In the genomic region with DNA sequence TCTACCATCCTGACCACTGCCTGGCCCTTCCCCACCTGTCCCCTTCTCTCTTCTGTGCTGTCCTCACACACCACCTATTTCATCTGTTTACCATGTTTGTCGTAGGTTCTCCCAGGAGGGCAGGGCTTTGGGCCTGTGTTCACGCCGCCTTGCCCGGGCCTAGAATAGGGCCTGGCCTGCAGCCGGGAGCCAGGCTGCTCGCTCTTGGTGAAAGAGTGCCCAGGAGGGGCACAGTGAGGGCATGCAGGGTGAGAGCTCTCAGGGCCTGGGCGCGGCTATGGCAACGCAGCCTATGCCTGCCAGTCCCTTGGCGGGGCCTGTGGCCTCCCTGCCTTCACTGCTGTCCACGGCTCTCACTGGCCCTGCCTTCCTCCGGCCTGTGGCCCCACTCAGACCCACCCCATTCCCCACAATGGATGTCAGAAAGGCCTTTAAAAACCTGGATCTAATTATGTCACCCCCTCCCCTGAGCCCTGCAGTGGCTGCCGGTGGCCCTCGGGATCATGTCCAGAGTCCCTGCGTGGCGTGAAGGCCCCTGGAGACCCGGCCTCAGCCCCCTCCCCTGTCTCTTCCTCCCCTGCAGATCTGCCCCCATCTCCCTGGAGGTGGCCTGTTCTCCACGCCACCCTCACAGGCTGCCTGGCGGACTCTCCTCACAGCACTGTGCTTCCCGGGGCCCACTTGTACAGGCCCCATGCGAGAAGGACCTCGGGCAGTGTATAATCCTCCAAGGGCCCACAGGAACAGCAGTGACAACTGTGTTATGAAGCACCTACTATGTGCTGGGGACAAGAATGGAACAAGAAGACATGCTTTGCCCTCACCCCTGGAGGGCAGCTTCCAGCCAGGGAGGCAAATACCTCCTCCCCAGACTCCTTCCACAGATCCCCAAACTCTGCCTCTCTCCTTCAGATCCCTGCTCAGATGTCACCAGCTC, we compare ENCODE assay signal across 16 cellular contexts.
"Had no signal": no experiment of that assay in that cellular context is flagged by ENCODE, and none has a peak within 500 bp of the region (broad histone marks: within the 10 kb centered on the region; RNA-seq: fewer than 3 reads in every experiment).

No MANE protein-coding gene starts in this region.

- FAIRE-seq: colon, frontal cortex had no signal

- H3K4me3 ChIP-seq: ascending aorta, cardiac muscle cell, testis had no signal

- ATAC-seq: activated CD4-positive, CD25-positive, alpha-beta regulatory T cell treated with anti-CD3 and anti-CD28 coated beads, Interleukin-2, amount 50 U/mL, for 24 hours; activated CD8-positive, alpha-beta memory T cell treated with anti-CD3 and anti-CD28 coated beads, Interleukin-2, amount 10 ng/mL, durations not matched to agents 7 days and 5 days; activated T-cell treated with anti-CD3 and anti-CD28 coated beads, Interleukin-2, amount 50 U/mL, for 4 hours; natural killer cell had no signal

- H3K36me3 ChIP-seq: ascending aorta, cardiac muscle cell had no signal

- DNase-seq: activated CD4-positive, alpha-beta T cell treated with anti-CD3 and anti-CD28 coated beads, Interleukin-2, amount 50 U/mL, for 48 hours; activated CD8-positive, alpha-beta memory T cell treated with anti-CD3 and anti-CD28 coated beads, Interleukin-2, amount 10 ng/mL, durations not matched to agents 7 days and 5 days; activated effector memory CD4-positive, alpha-beta T cell treated with anti-CD3 and anti-CD28 coated beads, Interleukin-2, amount 50 U/mL, for 16 hours; activated naive CD8-positive, alpha-beta T cell treated with anti-CD3 and anti-CD28 coated beads for 36 hours; activated T-cell treated with anti-CD3 and anti-CD28 coated beads, Interleukin-2, amount 50 U/mL, for 4 hours; effector CD8-positive, alpha-beta T cell; kidney glomerular epithelial cell; mammary epithelial cell; natural killer cell; stimulated activated CD4-positive, alpha-beta T cell treated with anti-CD3 and anti-CD28 coated beads, Interleukin-2, amount 100 ng/mL, for 48 hours; testis had no signal

- H3K9me3 ChIP-seq: ascending aorta, testis had no signal

- H3K4me1 ChIP-seq: ascending aorta had no signal

- H3K27ac ChIP-seq: ascending aorta, cardiac muscle cell, testis had no signal

- H3K27me3 ChIP-seq: ascending aorta, cardiac muscle cell, testis had no signal
